In genomic region chr3:68256635-68257034, GRCh38 we compare ENCODE assay signal across 9 cellular contexts.
DNase-seq lines count a peak whose midpoint lies in the region; ATAC-seq and TF ChIP-seq lines count a peak whose summit lies in the region.
"Had no signal": no experiment of that assay in that cellular context is flagged by ENCODE, and none has a peak within 500 bp of the region (broad histone marks: within the 10 kb centered on the region; RNA-seq: fewer than 3 reads in every experiment).

No MANE protein-coding gene starts in this region.

- H3K4me3 ChIP-seq in PC-9 (no peak overlapping the region), vagina (no peak overlapping the region)

- peak; percentile 23 for DNase-seq in DMS53 (lab: John Stamatoyannopoulos, UW)
- DNase-seq in DMS53 treated with DMSO at 0.1 percent for 48 hours (lab: John Stamatoyannopoulos, UW; ENCODE audit: unreplicated experiment): no peak
- no peak for DNase-seq in PC-9
- DNase-seq in central memory CD4-positive, alpha-beta T cell: peak; percentile 1
- DNase-seq in retina: peak; percentile 13
- no peak for DNase-seq in vagina (ENCODE audit: extremely low spot score in 2 of 2)
- DNase-seq in NOMO-1 treated with dmso at 0.1 percent for 144 hours (lab: John Stamatoyannopoulos, UW; ENCODE audit: unreplicated experiment): no peak
- DNase-seq: KG1 had no signal

- intact Hi-C loops in PC-9 (cut with micrococcal nuclease; ENCODE audit: unreplicated experiment): no loop called here
- intact Hi-C loops in vagina (cut with DNase I): no loop called here

- H3K36me3 ChIP-seq in PC-9 (ENCODE audit: low read depth) (no peaks in the 10 kb centered on the region), vagina (no peaks in the 10 kb centered on the region)

- POLR2A ChIA-PET in PC-9 (lab: Charles Lee; ENCODE audit: unreplicated experiment): no interaction called here

- H3F3A ChIP-seq in PC-9 (ENCODE audit: insufficient read depth, low read depth): no peaks in the 10 kb centered on the region

- H4K20me1 ChIP-seq in PC-9 (ENCODE audit: insufficient read depth): no peaks in the 10 kb centered on the region

- no peak overlapping the region for H2AFZ ChIP-seq in PC-9

- no peak for TF ChIP-seq POLR2A in vagina (IDR thresholded peaks at IDR 0.05)

- H3K9me3 ChIP-seq in PC-9 (ENCODE audit: insufficient read depth, low read depth) (no peaks in the 10 kb centered on the region), vagina (no peaks in the 10 kb centered on the region)

- H3K27me3 ChIP-seq in PC-9 (ENCODE audit: insufficient read depth, low read depth): no peaks in the 10 kb centered on the region
- H3K27me3 ChIP-seq in vagina: no peaks in the 10 kb centered on the region

- H3K27ac ChIP-seq in PC-9: no peak overlapping the region
- no peak overlapping the region for H3K27ac ChIP-seq in vagina

- H3K9me2 ChIP-seq in PC-9 (ENCODE audit: insufficient read depth): no peaks in the 10 kb centered on the region

- TF ChIP-seq CTCF in PC-9 (conservative IDR thresholded peaks at IDR 0.05): 0 out of 2 replicates have a peak, but pooled peaks have one; percentile 15
- no peak for TF ChIP-seq CTCF in vagina (IDR thresholded peaks at IDR 0.05)

- no peak for ATAC-seq in GM18867 (IDR thresholded peaks at IDR 0.05; ENCODE audit: unreplicated experiment)

- CTCF ChIA-PET in PC-9 (lab: Charles Lee): no interaction called here

- no peak overlapping the region for H3K4me2 ChIP-seq in PC-9

- H3K4me1 ChIP-seq in PC-9 (replicated peaks; ENCODE audit: insufficient read depth): no peaks in the 10 kb centered on the region
- no peaks in the 10 kb centered on the region for H3K4me1 ChIP-seq in vagina

- no peaks in the 10 kb centered on the region for H3K79me2 ChIP-seq in PC-9 (ENCODE audit: low read depth)

- no TSS peak for BruUV-seq in PC-9 (replicated peaks; lab: Mats Ljungman, UMichigan)

Comparison
In these comparisons a context has a peak if more than half of its experiments do, and no peak if none do; other contexts are left out.
1. DNase-seq: peak in DMS53 (single experiment), central memory CD4-positive, alpha-beta T cell (single experiment) and retina (single experiment); none in DMS53 treated with DMSO at 0.1 percent for 48 hours (single experiment), PC-9 (0 of 2), vagina (0 of 2) and NOMO-1 treated with dmso at 0.1 percent for 144 hours (single experiment).